17 cellular contexts compared by ENCODE assay signal in the genomic region with DNA sequence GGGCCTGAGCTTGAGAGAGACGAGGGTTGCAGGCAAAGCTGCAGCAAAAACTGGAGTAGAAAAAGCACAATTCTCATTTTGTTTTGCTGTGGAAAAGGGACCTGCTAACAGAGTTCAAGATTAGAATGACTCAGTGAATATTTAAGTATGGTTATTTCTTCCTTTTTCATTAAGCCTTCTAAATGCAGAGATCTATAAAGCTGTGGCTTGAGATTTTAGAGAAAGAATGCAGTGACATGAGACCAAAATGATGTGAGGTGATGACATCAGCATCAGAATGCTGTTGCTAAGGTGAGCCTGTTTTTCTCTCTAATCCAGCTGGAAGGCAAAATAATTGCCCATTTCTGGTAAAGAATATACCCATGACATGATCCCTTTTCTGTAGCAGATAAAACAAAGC. TPM values are rescaled to one million over a fixed set of nuclear protein-coding genes. Genes with fewer than 3 reads are reported as not detected.
DNase-seq lines count a peak whose midpoint lies in the region; ATAC-seq and TF ChIP-seq lines count a peak whose summit lies in the region.
"Had no signal": no experiment of that assay in that cellular context is flagged by ENCODE, and none has a peak within 500 bp of the region (broad histone marks: within the 10 kb centered on the region; RNA-seq: fewer than 3 reads in every experiment).

No MANE protein-coding gene starts in this region.

- H3K27me3 ChIP-seq in layer of hippocampus (ENCODE audit: control insufficient read depth, insufficient read depth, low read length) (no peaks in the 10 kb centered on the region), right lobe of liver (no peaks in the 10 kb centered on the region)
- H3K27me3 ChIP-seq: right atrium auricular region, testis had no signal

- no peaks in the 10 kb centered on the region for H3K4me1 ChIP-seq in right lobe of liver
- H3K4me1 ChIP-seq: right atrium auricular region, testis had no signal

- H3K9me3 Mint-ChIP-seq in activated T-cell treated with anti-CD3 and anti-CD28 coated beads, Interleukin-2, amount 50 U/mL, for 24 hours = no peaks in the 10 kb centered on the region
- H3K9me3 Mint-ChIP-seq: central memory CD8-positive, alpha-beta T cell had no signal

- ATAC-seq in T-helper 17 cell (no peak), left lobe of liver (no peak), right lobe of liver (no peak)

- no peak for TF ChIP-seq CTCF in GM20000 (IDR thresholded peaks at IDR 0.05; ENCODE audit: extremely low read depth, missing control alignments)
- TF ChIP-seq CTCF in right lobe of liver (IDR thresholded peaks at IDR 0.05) = no peak

- no peaks in the 10 kb centered on the region for H3K27me3 Mint-ChIP-seq in activated T-cell treated with anti-CD3 and anti-CD28 coated beads, Interleukin-2, amount 50 U/mL, for 24 hours
- H3K27me3 Mint-ChIP-seq in T-helper 17 cell = no peaks in the 10 kb centered on the region
- H3K27me3 Mint-ChIP-seq: central memory CD8-positive, alpha-beta T cell had no signal

- H3K27ac Mint-ChIP-seq in activated T-cell treated with anti-CD3 and anti-CD28 coated beads, Interleukin-2, amount 50 U/mL, for 24 hours = peak overlapping the region; percentile 50
- H3K27ac Mint-ChIP-seq in T-helper 17 cell = no peak overlapping the region
- H3K27ac Mint-ChIP-seq: activated naive CD4-positive, alpha-beta T cell treated with anti-CD3 and anti-CD28 coated beads, Interleukin-2, amount 10 ng/mL, durations not matched to agents 7 days and 5 days; endodermal cell had no signal

- WGBS in right lobe of liver (ENCODE audit: insufficient coverage, low coverage, low lambda C conversion rate, missing lambda C conversion rate) = 93% methylated on average over 1 of the region's 1 CpG

- H3K27ac ChIP-seq in layer of hippocampus (ENCODE audit: low read depth, low read length) (peak overlapping the region; percentile 80), temporal lobe (ENCODE audit: low read depth, low read length) (peak overlapping the region; percentile 82), right lobe of liver (no peak overlapping the region)
- H3K27ac ChIP-seq: left ventricle myocardium inferior, right atrium auricular region had no signal

- no peak overlapping the region for H3K4me3 ChIP-seq in right lobe of liver
- H3K4me3 ChIP-seq: left ventricle myocardium inferior, right atrium auricular region, testis had no signal

- no peak for TF ChIP-seq POLR2A in right lobe of liver (IDR thresholded peaks at IDR 0.05)

- H3K36me3 ChIP-seq in right lobe of liver = no peaks in the 10 kb centered on the region
- H3K36me3 ChIP-seq: left ventricle myocardium inferior, right atrium auricular region had no signal

- no peak overlapping the region for H3K4me3 Mint-ChIP-seq in activated T-cell treated with anti-CD3 and anti-CD28 coated beads, Interleukin-2, amount 50 U/mL, for 24 hours
- H3K4me3 Mint-ChIP-seq in T-helper 17 cell = peak overlapping the region; percentile 45
- H3K4me3 Mint-ChIP-seq: activated naive CD4-positive, alpha-beta T cell treated with anti-CD3 and anti-CD28 coated beads, Interleukin-2, amount 10 ng/mL, durations not matched to agents 7 days and 5 days; endodermal cell had no signal

- H3K36me3 Mint-ChIP-seq in activated T-cell treated with anti-CD3 and anti-CD28 coated beads, Interleukin-2, amount 50 U/mL, for 24 hours (ENCODE audit: low read depth) = no peaks in the 10 kb centered on the region
- no peaks in the 10 kb centered on the region for H3K36me3 Mint-ChIP-seq in T-helper 17 cell (ENCODE audit: low read depth)

- no peaks in the 10 kb centered on the region for H3K9me3 ChIP-seq in T-helper 17 cell (ENCODE audit: control insufficient read depth, low read length, poor library complexity, severe bottlenecking)
- H3K9me3 ChIP-seq in right lobe of liver = no peaks in the 10 kb centered on the region
- H3K9me3 ChIP-seq: left ventricle myocardium inferior, right atrium auricular region, testis had no signal

- DNase-seq in activated T-cell treated with anti-CD3 and anti-CD28 coated beads, Interleukin-2, amount 50 U/mL, for 24 hours = no peak
- DNase-seq in activated T-cell treated with anti-CD3 and anti-CD28 coated beads for 4 hours (no peak), T-helper 17 cell (no peak), left lobe of liver (ENCODE audit: low spot score) (no peak), GM20000 (ENCODE audit: low spot score) (no peak), right lobe of liver (no peak)
- DNase-seq: activated CD4-positive, alpha-beta T cell treated with anti-CD3 and anti-CD28 coated beads for 1 hour; activated naive CD4-positive, alpha-beta T cell treated with anti-CD3 and anti-CD28 coated beads, Interleukin-2, amount 10 ng/mL, durations not matched to agents 7 days and 5 days; endodermal cell; left ventricle myocardium inferior; NCI-H1048; stimulated activated CD4-positive, alpha-beta T cell treated with anti-CD3 and anti-CD28 coated beads, Interleukin-1b, Interleukin-23, amount 100 ng/mL, for 48 hours had no signal

- H3K4me1 Mint-ChIP-seq in activated T-cell treated with anti-CD3 and anti-CD28 coated beads, Interleukin-2, amount 50 U/mL, for 24 hours (ENCODE audit: low read depth) = peaks cover 41% of the 10 kb centered on the region
- H3K4me1 Mint-ChIP-seq in T-helper 17 cell = peaks cover 19% of the 10 kb centered on the region
- H3K4me1 Mint-ChIP-seq: endodermal cell had no signal

- intact Hi-C loops in right lobe of liver (cut with DNase I) = no loop called here

RNA-seq across cellular contexts. Expression of a gene that starts 10.8 kb away (rescaled TPM):
- total RNA-seq in T-helper 17 cell = 10 to 100 TPM; 36.1 to 40.2 TPM
- 19.2 TPM for total RNA-seq in temporal lobe
- 31.4 TPM for total RNA-seq in left lobe of liver
- total RNA-seq in right lobe of liver = 100 to 1,000 TPM in 3 of 6 experiments, 10 to 100 TPM in 3; 30.3 to 135 (median 81.5) TPM

Comparison
In these comparisons a context has a peak if more than half of its experiments do, and no peak if none do; other contexts are left out.
1. H3K27ac ChIP-seq: peak in layer of hippocampus (single experiment) and temporal lobe (single experiment); none in right lobe of liver (0 of 3).